Comparison of ENCODE assay signal across 16 cellular contexts in genomic region chr14:64656986-64657385, GRCh38. TPM values are rescaled to one million over a fixed set of nuclear protein-coding genes. Genes with fewer than 3 reads are reported as not detected.
DNase-seq lines count a peak whose midpoint lies in the region; ATAC-seq, FAIRE-seq and TF ChIP-seq lines count a peak whose summit lies in the region.
"Had no signal": no experiment of that assay in that cellular context is flagged by ENCODE, and none has a peak within 500 bp of the region (broad histone marks: within the 10 kb centered on the region; RNA-seq: fewer than 3 reads in every experiment).

No MANE protein-coding gene starts in this region.

- CTCF ChIA-PET in HepG2 (lab: Yijun Ruan, JAX; ENCODE audit: low intra/inter-chr PET ratio, low total read pairs), result no interaction called here
- CTCF ChIA-PET in PC-9 (lab: Charles Lee), result no interaction called here

- TF ChIP-seq CTCF in liver (IDR thresholded peaks at IDR 0.05; ENCODE audit: low read depth, low read length, missing input control), result no peak
- TF ChIP-seq CTCF in HepG2 (CRISPR knock-in tag; IDR thresholded peaks at IDR 0.05), result no peak
- TF ChIP-seq CTCF in epithelial cell of esophagus (IDR thresholded peaks at IDR 0.05; ENCODE audit: insufficient read depth, low read depth, low read length, missing control alignments), result no peak
- TF ChIP-seq CTCF in osteocyte (IDR thresholded peaks at IDR 0.05), result no peak
- no peak for TF ChIP-seq CTCF in PC-9 (conservative IDR thresholded peaks at IDR 0.05)

- TF ChIP-seq EP300 in HepG2 (IDR thresholded peaks at IDR 0.05; ENCODE audit: low read depth in 2 of 2, low read length in 2 of 2) (no peak), HepG2 (CRISPR knock-in tag; IDR thresholded peaks at IDR 0.05; ENCODE audit: borderline replicate concordance) (no peak)

- DNase-seq in HepG2 (ENCODE audit: low spot score) (no peak), epithelial cell of esophagus (ENCODE audit: low read depth) (peak; percentile 77), osteocyte (ENCODE audit: extremely low spot score, unreplicated experiment) (no peak), PC-9 (no peak)
- DNase-seq: activated CD4-positive, alpha-beta T cell treated with anti-CD3 and anti-CD28 coated beads, Interleukin-2, amount 10 ng/mL, durations not matched to agents 24 days and 14 days; activated T-cell treated with anti-CD3 and anti-CD28 coated beads, Interleukin-2, amount 50 U/mL, for 1 hour; cerebellar nuclear complex; MV-4-11; NCI-H2107; SIG-M5; T1000 had no signal

- no peaks in the 10 kb centered on the region for H3K9me3 Mint-ChIP-seq in osteocyte (ENCODE audit: unreplicated experiment)
- H3K9me3 Mint-ChIP-seq: activated CD4-positive, alpha-beta T cell treated with anti-CD3 and anti-CD28 coated beads, Interleukin-2, amount 10 ng/mL, durations not matched to agents 24 days and 14 days had no signal

- H3K36me3 ChIP-seq in liver (ENCODE audit: control insufficient read depth in 4 of 4, insufficient read depth in 3 of 4, low read depth in 1 of 4, low read length in 3 of 4), result no peaks in the 10 kb centered on the region
- H3K36me3 ChIP-seq in HepG2 (replicated peaks in 1 of 2; ENCODE audit: control insufficient read depth in 1 of 2, insufficient read depth in 2 of 2, low read length in 2 of 2), result no peaks in the 10 kb centered on the region
- no peaks in the 10 kb centered on the region for H3K36me3 ChIP-seq in PC-9 (ENCODE audit: low read depth)

- H4K20me1 ChIP-seq in HepG2 (ENCODE audit: insufficient read depth, low read length) (no peaks in the 10 kb centered on the region), PC-9 (ENCODE audit: insufficient read depth) (no peaks in the 10 kb centered on the region)

- BruUV-seq in HepG2 (replicated peaks; lab: Mats Ljungman, UMichigan), result no TSS peak
- no TSS peak for BruUV-seq in PC-9 (replicated peaks; lab: Mats Ljungman, UMichigan)

- TF ChIP-seq POLR2A in HepG2 (IDR thresholded peaks at IDR 0.05; ENCODE audit: insufficient read depth in 1 of 2, low read depth in 2 of 2, low read length in 2 of 2), result no peak

- H3K9me2 ChIP-seq in PC-9 (ENCODE audit: insufficient read depth), result no peaks in the 10 kb centered on the region

- FAIRE-seq in HepG2 (lab: Jason Lieb, UNC), result no peak
- FAIRE-seq: D721Med had no signal

- H3K4me1 ChIP-seq in liver (ENCODE audit: control insufficient read depth in 4 of 4, insufficient read depth in 4 of 4, low read length in 3 of 4) (peaks cover 2 to 18% (median 11%) of the 10 kb centered on the region in 4 donors), HepG2 (ENCODE audit: insufficient read depth, low read length) (peaks cover 20% of the 10 kb centered on the region), PC-9 (replicated peaks; ENCODE audit: insufficient read depth) (peaks cover 19% of the 10 kb centered on the region)

- POLR2A ChIA-PET in HepG2 (lab: Yijun Ruan, JAX), result no interaction called here
- POLR2A ChIA-PET in PC-9 (lab: Charles Lee; ENCODE audit: unreplicated experiment), result no interaction called here

- H3K36me3 Mint-ChIP-seq in osteocyte (ENCODE audit: unreplicated experiment), result no peaks in the 10 kb centered on the region

- peak overlapping the region; percentile 50 for H3K27ac Mint-ChIP-seq in osteocyte (ENCODE audit: unreplicated experiment)
- H3K27ac Mint-ChIP-seq: activated CD4-positive, alpha-beta T cell treated with anti-CD3 and anti-CD28 coated beads, Interleukin-2, amount 10 ng/mL, durations not matched to agents 24 days and 14 days had no signal

- no peak overlapping the region for H2AFZ ChIP-seq in HepG2 (ENCODE audit: low read length)
- H2AFZ ChIP-seq in PC-9, result no peak overlapping the region

- no peak overlapping the region for H3K4me3 ChIP-seq in liver (ENCODE audit: low read depth in 1 of 3, low read length in 3 of 3)
- H3K4me3 ChIP-seq in HepG2 (replicated peaks in 1 of 3; ENCODE audit: insufficient read depth in 1 of 3, low read depth in 2 of 3, low read length in 3 of 3), result no peak overlapping the region
- no peak overlapping the region for H3K4me3 ChIP-seq in epithelial cell of esophagus (ENCODE audit: low read length)
- no peak overlapping the region for H3K4me3 ChIP-seq in PC-9

- no peak overlapping the region for H3K4me2 ChIP-seq in HepG2 (ENCODE audit: low read depth, low read length)
- no peak overlapping the region for H3K4me2 ChIP-seq in PC-9

- H3K27ac ChIP-seq in liver (ENCODE audit: low read depth in 1 of 2, low read length in 2 of 2) (peak overlapping the region; percentile 27 to 55), HepG2 (ENCODE audit: extremely low read length, insufficient read depth, low read length) (no peak overlapping the region), PC-9 (no peak overlapping the region)

- ATAC-seq in HepG2 (no peak), GM21786 (IDR thresholded peaks at IDR 0.05; ENCODE audit: unreplicated experiment) (no peak), HG02623 (IDR thresholded peaks at IDR 0.05; ENCODE audit: unreplicated experiment) (no peak), GM18511 (IDR thresholded peaks at IDR 0.05; ENCODE audit: unreplicated experiment) (no peak)

- no peaks in the 10 kb centered on the region for H3K79me2 ChIP-seq in HepG2 (ENCODE audit: insufficient read depth, low read length)
- H3K79me2 ChIP-seq in PC-9 (ENCODE audit: low read depth), result no peaks in the 10 kb centered on the region

- peaks cover 35% of the 10 kb centered on the region for H3K4me1 Mint-ChIP-seq in osteocyte (ENCODE audit: unreplicated experiment)

- in situ Hi-C loops in HepG2 (cut with HindIII; ENCODE audit: extremely low pct_ligation_motif_present, low pct_unique_long_range_greater_than_20kb), result loop anchor here (25.0 kb wide), 1 partner anchor 230 kb away; the partner anchor contains the start of gene SPTB

- H3K9me3 ChIP-seq in liver (ENCODE audit: control insufficient read depth in 4 of 4, low read length in 3 of 4), result no peaks in the 10 kb centered on the region
- H3K9me3 ChIP-seq in HepG2 (ENCODE audit: low read length), result no peaks in the 10 kb centered on the region
- H3K9me3 ChIP-seq in PC-9 (ENCODE audit: insufficient read depth, low read depth), result no peaks in the 10 kb centered on the region

- TF ChIP-seq RAD21 in liver (IDR thresholded peaks at IDR 0.05), result peak; percentile 48 to 52
- no peak for TF ChIP-seq RAD21 in HepG2 (CRISPR knock-in tag; IDR thresholded peaks at IDR 0.05)

- intact Hi-C loops in HepG2 (cut with micrococcal nuclease; ENCODE audit: unreplicated experiment), result no loop called here
- intact Hi-C loops in PC-9 (cut with micrococcal nuclease; ENCODE audit: unreplicated experiment), result no loop called here

- H3K9ac ChIP-seq in liver (ENCODE audit: low read depth in 1 of 2, low read length in 2 of 2) (no peak overlapping the region), HepG2 (ENCODE audit: insufficient read depth, low read depth, low read length) (no peak overlapping the region)

- 29% methylated on average over 4 of the region's 4 CpGs for WGBS in liver
- WGBS in HepG2 (ENCODE audit: low lambda C conversion rate), result 60% methylated on average over 4 of the region's 4 CpGs

- H3K27me3 ChIP-seq in liver (ENCODE audit: control insufficient read depth in 4 of 4, insufficient read depth in 4 of 4, low read length in 3 of 4), result no peaks in the 10 kb centered on the region
- H3K27me3 ChIP-seq in HepG2 (ENCODE audit: control insufficient read depth in 1 of 2, insufficient read depth in 2 of 2, low read length in 2 of 2), result no peaks in the 10 kb centered on the region; a peak in 1 of 5 replicates
- H3K27me3 ChIP-seq in PC-9 (ENCODE audit: insufficient read depth, low read depth), result no peaks in the 10 kb centered on the region

- H3K27me3 Mint-ChIP-seq in osteocyte (ENCODE audit: unreplicated experiment), result no peaks in the 10 kb centered on the region

- H3F3A ChIP-seq in PC-9 (ENCODE audit: insufficient read depth, low read depth), result peaks cover 23% of the 10 kb centered on the region

- H3K4me3 Mint-ChIP-seq in osteocyte (ENCODE audit: unreplicated experiment), result no peak overlapping the region
- H3K4me3 Mint-ChIP-seq: activated CD4-positive, alpha-beta T cell treated with anti-CD3 and anti-CD28 coated beads, Interleukin-2, amount 10 ng/mL, durations not matched to agents 24 days and 14 days had no signal

TF ChIP-seq in liver, 16 proteins besides CTCF, POLR2A, EP300 and RAD21 (continues in another document):
- TF ChIP-seq TAF1 (conservative IDR thresholded peaks at IDR 0.05), result no peak
- TF ChIP-seq RXRA (IDR thresholded peaks at IDR 0.05), result peak; percentile 39 to 87
- peak; percentile 57 to 67 for TF ChIP-seq JUND (IDR thresholded peaks at IDR 0.05)
- TF ChIP-seq EGR1 (IDR thresholded peaks at IDR 0.05; ENCODE audit: low read depth in 2 of 2), result peak; percentile 15 to 70

TF ChIP-seq in HepG2, 621 proteins besides CTCF, POLR2A, EP300 and RAD21:
- no peak for TF ChIP-seq NR1H2 (CRISPR knock-in tag; IDR thresholded peaks at IDR 0.05; ENCODE audit: borderline replicate concordance, low read depth)

RNA-seq across cellular contexts. Expression of gene PLEKHG3, which starts 47.2 kb away (rescaled TPM):
- total RNA-seq in liver (10 to 100 TPM; 14.5 to 14.7 TPM), HepG2 (2016; rRNA removed; fragmentation: Illumina TruSeq; extraction: Trizol) (9.5 and 9.8 TPM in 2 replicates), osteocyte (96.3 and 98.3 TPM in 2 replicates), PC-9 (2021) (59.3 and 61.7 TPM in 2 replicates)
- polyA plus RNA-seq in liver (10 to 100 TPM in 1 of 2 donors, 1 to 10 TPM in 1; 8.4 to 21.3 TPM), HepG2 (2011; rRNA removed) (7.1 and 7.2 TPM in 2 replicates)
- 0.61 and 0.88 TPM in 2 replicates for total RNA-seq in HepG2 (2016; cell fraction: cytosol; rRNA removed; fragmentation: Illumina TruSeq; extraction: Trizol; ENCODE audit: low read depth)
- total RNA-seq in HepG2 (2016; cell fraction: insoluble cytoplasmic fraction; rRNA removed; fragmentation: Illumina TruSeq; extraction: Trizol), result 7.2 and 11.8 TPM in 2 replicates
- 5.6 and 6.4 TPM in 2 replicates for total RNA-seq in HepG2 (2016; cell fraction: membrane; rRNA removed; fragmentation: Illumina TruSeq; extraction: Trizol)
- total RNA-seq in HepG2 (2016; cell fraction: nucleus; rRNA removed; fragmentation: Illumina TruSeq; extraction: Trizol), result 9.3 and 10.4 TPM in 2 replicates
- 2.7 and 5.6 TPM in 2 replicates for polyA plus RNA-seq in HepG2 (2011; cell fraction: cytosol; rRNA removed)
- polyA plus RNA-seq in HepG2 (2011; cell fraction: nucleus; rRNA removed), result 13.8 and 16.9 TPM in 2 replicates
- 5.4 and 8.7 TPM in 2 replicates for polyA plus RNA-seq in HepG2 (2012)
- polyA plus RNA-seq in HepG2 (2016; cell fraction: cytosol; fragmentation: Illumina TruSeq; extraction: Trizol; ENCODE audit: low read depth), result 0.60 and 0.61 TPM in 2 replicates
- 6.0 and 8.8 TPM in 2 replicates for polyA plus RNA-seq in HepG2 (2016; cell fraction: insoluble cytoplasmic fraction; fragmentation: Illumina TruSeq; extraction: Trizol; ENCODE audit: low read depth)
- polyA plus RNA-seq in HepG2 (2016; cell fraction: membrane; fragmentation: Illumina TruSeq; extraction: Trizol; ENCODE audit: low read depth), result 2.1 and 2.2 TPM in 2 replicates
- polyA plus RNA-seq in HepG2 (2016; cell fraction: nucleus; fragmentation: Illumina TruSeq; extraction: Trizol; ENCODE audit: insufficient read depth, low read depth), result 28.5 and 30.1 TPM in 2 replicates
- 9.5 and 51.9 TPM in 2 replicates for polyA minus RNA-seq in HepG2 (2011; rRNA and poly(A)+ RNA removed; ENCODE audit: low replicate concordance)
- 4.6 and 5.4 TPM in 2 replicates for polyA minus RNA-seq in HepG2 (2011; cell fraction: cytosol; rRNA and poly(A)+ RNA removed)
- 5.1 and 12.0 TPM in 2 replicates for polyA minus RNA-seq in HepG2 (2011; cell fraction: nucleus; rRNA and poly(A)+ RNA removed)

Comparison
In these comparisons a context has a peak if more than half of its experiments do, and no peak if none do; other contexts are left out.
1. H3K27ac ChIP-seq: peak in liver (2 of 2); none in HepG2 (single experiment) and PC-9 (single experiment).